ENCODE assay signal across 1 cellular context in the genomic region with DNA sequence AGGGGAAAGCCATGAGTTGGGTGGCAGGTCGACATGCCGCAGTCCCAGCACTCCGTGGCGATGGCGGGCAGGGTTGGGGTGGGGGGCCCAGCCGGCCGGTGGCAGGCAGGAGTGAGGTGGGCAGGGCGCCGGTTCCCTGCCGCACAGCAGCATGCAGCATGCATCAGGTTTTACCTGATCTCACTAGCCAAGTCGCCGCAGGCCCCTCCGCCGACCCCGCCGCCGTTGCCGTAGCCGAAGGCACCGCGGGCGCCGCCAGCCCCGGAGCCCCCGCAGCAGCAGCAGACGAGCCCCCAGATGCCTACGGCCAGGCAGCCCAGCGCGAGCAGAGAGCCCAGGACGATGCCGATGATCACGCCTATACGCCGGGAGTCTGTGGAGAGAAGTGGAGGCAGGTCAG.
TF ChIP-seq lines count a peak whose summit lies in the region.

No MANE protein-coding gene starts in this region.

TF ChIP-seq in IMR-90, 13 proteins besides CTCF, POLR2A, EP300 and RAD21:
- TF ChIP-seq MAFK (IDR thresholded peaks at IDR 0.05; ENCODE audit: low read depth, low read length) (no peak), NFE2L2 (IDR thresholded peaks at IDR 0.05; ENCODE audit: low read depth, low read length) (no peak), RFX5 (IDR thresholded peaks at IDR 0.05; ENCODE audit: low read depth, low read length) (no peak), CEBPB (IDR thresholded peaks at IDR 0.05; ENCODE audit: low read depth, low read length) (no peak), SMC3 (IDR thresholded peaks at IDR 0.05; ENCODE audit: low read depth, low read length) (no peak), BHLHE40 (IDR thresholded peaks at IDR 0.05; ENCODE audit: low read depth, low read length) (no peak), CHD1 (IDR thresholded peaks at IDR 0.05; ENCODE audit: low read depth, low read length) (no peak), FOS (IDR thresholded peaks at IDR 0.05; ENCODE audit: low read depth, low read length) (no peak), MXI1 (IDR thresholded peaks at IDR 0.05; ENCODE audit: borderline replicate concordance, low read depth, low read length) (no peak), RCOR1 (IDR thresholded peaks at IDR 0.05; ENCODE audit: insufficient replicate concordance, low read length) (no peak), MAZ (IDR thresholded peaks at IDR 0.05; ENCODE audit: borderline replicate concordance, low read depth, low read length) (no peak)
- TF ChIP-seq, protein P1, sequence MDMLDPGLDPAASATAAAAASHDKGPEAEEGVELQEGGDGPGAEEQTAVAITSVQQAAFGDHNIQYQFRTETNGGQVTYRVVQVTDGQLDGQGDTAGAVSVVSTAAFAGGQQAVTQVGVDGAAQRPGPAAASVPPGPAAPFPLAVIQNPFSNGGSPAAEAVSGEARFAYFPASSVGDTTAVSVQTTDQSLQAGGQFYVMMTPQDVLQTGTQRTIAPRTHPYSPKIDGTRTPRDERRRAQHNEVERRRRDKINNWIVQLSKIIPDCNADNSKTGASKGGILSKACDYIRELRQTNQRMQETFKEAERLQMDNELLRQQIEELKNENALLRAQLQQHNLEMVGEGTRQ (IDR thresholded peaks at IDR 0.05; ENCODE audit: low read depth, low read length): no peak
- TF ChIP-seq, protein P2, sequence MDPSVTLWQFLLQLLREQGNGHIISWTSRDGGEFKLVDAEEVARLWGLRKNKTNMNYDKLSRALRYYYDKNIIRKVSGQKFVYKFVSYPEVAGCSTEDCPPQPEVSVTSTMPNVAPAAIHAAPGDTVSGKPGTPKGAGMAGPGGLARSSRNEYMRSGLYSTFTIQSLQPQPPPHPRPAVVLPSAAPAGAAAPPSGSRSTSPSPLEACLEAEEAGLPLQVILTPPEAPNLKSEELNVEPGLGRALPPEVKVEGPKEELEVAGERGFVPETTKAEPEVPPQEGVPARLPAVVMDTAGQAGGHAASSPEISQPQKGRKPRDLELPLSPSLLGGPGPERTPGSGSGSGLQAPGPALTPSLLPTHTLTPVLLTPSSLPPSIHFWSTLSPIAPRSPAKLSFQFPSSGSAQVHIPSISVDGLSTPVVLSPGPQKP (IDR thresholded peaks at IDR 0.05; ENCODE audit: borderline replicate concordance, low read depth, low read length): no peak
TF ChIP-seq in IMR-90: peak in this region for 0.
